In genomic region chr3:187400756-187401155, GRCh38 we compare ENCODE assay signal across 22 cellular contexts. TPM values are rescaled to one million over a fixed set of nuclear protein-coding genes. Genes with fewer than 3 reads are reported as not detected.
DNase-seq lines count a peak whose midpoint lies in the region; ATAC-seq and TF ChIP-seq lines count a peak whose summit lies in the region.
"Had no signal": no experiment of that assay in that cellular context is flagged by ENCODE, and none has a peak within 500 bp of the region (broad histone marks: within the 10 kb centered on the region; RNA-seq: fewer than 3 reads in every experiment).

No MANE protein-coding gene starts in this region.

- H3K4me1 Mint-ChIP-seq in nephron progenitor cell, result peaks cover 7% of the 10 kb centered on the region
- H3K4me1 Mint-ChIP-seq: B cell; CD4-positive, CD25-positive, alpha-beta regulatory T cell had no signal

- H3K27ac Mint-ChIP-seq in nephron progenitor cell, result no peak overlapping the region
- H3K27ac Mint-ChIP-seq: B cell; CD4-positive, CD25-positive, alpha-beta regulatory T cell; CD8-positive, alpha-beta T cell; H9 had no signal

- POLR2A ChIA-PET in Panc1 (lab: Charles Lee), result no interaction called here
- POLR2A ChIA-PET in GM10248 (lab: Yijun Ruan, JAX), result no interaction called here

- no peaks in the 10 kb centered on the region; the same call in 1 of the 2 replicates for H3K9me3 ChIP-seq in Panc1 (ENCODE audit: control insufficient read depth, insufficient read depth, low read depth, low read length)
- H3K9me3 ChIP-seq: BLaER1, Caco-2 had no signal

- no peak for TF ChIP-seq CTCF in Panc1 (IDR thresholded peaks at IDR 0.05)
- TF ChIP-seq CTCF in choroid plexus epithelial cell (conservative IDR thresholded peaks at IDR 0.05; ENCODE audit: low read depth, low read length), result no peak
- TF ChIP-seq CTCF in fibroblast of villous mesenchyme (IDR thresholded peaks at IDR 0.05; ENCODE audit: insufficient read depth, low read depth, low read length), result no peak
- TF ChIP-seq CTCF in GM10248 (IDR thresholded peaks at IDR 0.05; ENCODE audit: control extremely low read depth, extremely low read depth, low read depth, missing control alignments), result no peak
- no peak for TF ChIP-seq CTCF in nephron progenitor cell (IDR thresholded peaks at IDR 0.05)

- H3K36me3 Mint-ChIP-seq in nephron progenitor cell (ENCODE audit: low read depth), result no peaks in the 10 kb centered on the region
- H3K36me3 Mint-ChIP-seq: CD4-positive, CD25-positive, alpha-beta regulatory T cell; CD8-positive, alpha-beta T cell had no signal

- DNase-seq in ELR (ENCODE audit: low read depth) (peak; percentile 23), Panc1 (ENCODE audit: low read depth, low spot score) (no peak), choroid plexus epithelial cell (ENCODE audit: low read depth) (peak; percentile 20), fibroblast of villous mesenchyme (ENCODE audit: low read depth) (peak; percentile 50), GM10248 (ENCODE audit: extremely low spot score) (no peak), nephron progenitor cell (no peak)
- DNase-seq in activated effector memory CD4-positive, alpha-beta T cell treated with Interleukin-2 at 50 U/mL for 16 hours, result no peak
- DNase-seq in stimulated activated CD4-positive, alpha-beta T cell treated with anti-CD3 and anti-CD28 coated beads, Interleukin-4, amount 100 ng/mL, for 1 hour, result no peak
- DNase-seq: Caco-2; CD4-positive, CD25-positive, alpha-beta regulatory T cell; CD8-positive, alpha-beta T cell; DMS153; DND-41; GDM1; GM23248; H9 had no signal

- H3K27me3 Mint-ChIP-seq in nephron progenitor cell (ENCODE audit: low read depth, poor library complexity), result no peaks in the 10 kb centered on the region

- no peaks in the 10 kb centered on the region for H3K27me3 ChIP-seq in Panc1 (ENCODE audit: control insufficient read depth, insufficient read depth, low read length)
- H3K27me3 ChIP-seq: BLaER1 had no signal

- BruUV-seq in Panc1 (replicated peaks; lab: Mats Ljungman, UMichigan), result no TSS peak

- CTCF ChIA-PET in Panc1 (lab: Charles Lee), result no interaction called here
- CTCF ChIA-PET in GM10248 (lab: Yijun Ruan, JAX), result no interaction called here

- no peak for ATAC-seq in Panc1
- ATAC-seq: CD8-positive, alpha-beta T cell; HCT116 had no signal

- in situ Hi-C loops in Panc1 (cut with HindIII; ENCODE audit: low pct_unique_long_range_greater_than_20kb, low sequenced_read_pairs), result no loop called here

- H3K36me3 ChIP-seq in Panc1 (ENCODE audit: control insufficient read depth, insufficient read depth, low read length), result no peaks in the 10 kb centered on the region
- H3K36me3 ChIP-seq: BLaER1 had no signal

- H3K9me3 Mint-ChIP-seq in nephron progenitor cell, result no peaks in the 10 kb centered on the region
- H3K9me3 Mint-ChIP-seq: CD8-positive, alpha-beta T cell; H9 had no signal

- intact Hi-C loops in Panc1 (cut with micrococcal nuclease; ENCODE audit: unreplicated experiment), result no loop called here

- H3K4me3 ChIP-seq in Panc1 (ENCODE audit: low read depth in 2 of 2, low read length in 2 of 2) (no peak overlapping the region), choroid plexus epithelial cell (ENCODE audit: low read depth, low read length) (no peak overlapping the region), fibroblast of villous mesenchyme (ENCODE audit: low read depth, low read length) (no peak overlapping the region)
- H3K4me3 ChIP-seq: BLaER1, GM23248 had no signal

- peak overlapping the region; percentile 51; the same call in 1 of the 2 replicates for H3K27ac ChIP-seq in Panc1 (ENCODE audit: low read length)
- H3K27ac ChIP-seq: 22Rv1, BLaER1, C4-2B, GM23248 had no signal

- peaks cover 24% of the 10 kb centered on the region for H3K4me1 ChIP-seq in Panc1 (ENCODE audit: control insufficient read depth, insufficient read depth, low read length)
- H3K4me1 ChIP-seq: BLaER1, Caco-2 had no signal

- no peak overlapping the region for H3K4me3 Mint-ChIP-seq in nephron progenitor cell
- H3K4me3 Mint-ChIP-seq: B cell; CD4-positive, CD25-positive, alpha-beta regulatory T cell; CD8-positive, alpha-beta T cell; H9 had no signal

RNA-seq across cellular contexts. Expression of gene RTP4, which starts 32.6 kb away (rescaled TPM):
- total RNA-seq in Panc1 (2021; ENCODE audit: unreplicated experiment), result 2.5 TPM
- polyA plus RNA-seq in Panc1 (2012; ENCODE audit: insufficient read length), result 0.65 TPM
- 2.6 and 3.9 TPM in 2 replicates for total RNA-seq in fibroblast of villous mesenchyme
- total RNA-seq: Caco-2, H1, H9 had no signal
- polyA plus RNA-seq: H1 had no signal

Comparison
In these comparisons a context has a peak if more than half of its experiments do, and no peak if none do; other contexts are left out.
1. DNase-seq: peak in ELR (single experiment), choroid plexus epithelial cell (single experiment) and fibroblast of villous mesenchyme (single experiment); none in Panc1 (single experiment), GM10248 (single experiment), activated effector memory CD4-positive, alpha-beta T cell treated with Interleukin-2 at 50 U/mL for 16 hours (single experiment), nephron progenitor cell (single experiment) and stimulated activated CD4-positive, alpha-beta T cell treated with anti-CD3 and anti-CD28 coated beads, Interleukin-4, amount 100 ng/mL, for 1 hour (single experiment).